8 cellular contexts compared by ENCODE assay signal in the genomic region with DNA sequence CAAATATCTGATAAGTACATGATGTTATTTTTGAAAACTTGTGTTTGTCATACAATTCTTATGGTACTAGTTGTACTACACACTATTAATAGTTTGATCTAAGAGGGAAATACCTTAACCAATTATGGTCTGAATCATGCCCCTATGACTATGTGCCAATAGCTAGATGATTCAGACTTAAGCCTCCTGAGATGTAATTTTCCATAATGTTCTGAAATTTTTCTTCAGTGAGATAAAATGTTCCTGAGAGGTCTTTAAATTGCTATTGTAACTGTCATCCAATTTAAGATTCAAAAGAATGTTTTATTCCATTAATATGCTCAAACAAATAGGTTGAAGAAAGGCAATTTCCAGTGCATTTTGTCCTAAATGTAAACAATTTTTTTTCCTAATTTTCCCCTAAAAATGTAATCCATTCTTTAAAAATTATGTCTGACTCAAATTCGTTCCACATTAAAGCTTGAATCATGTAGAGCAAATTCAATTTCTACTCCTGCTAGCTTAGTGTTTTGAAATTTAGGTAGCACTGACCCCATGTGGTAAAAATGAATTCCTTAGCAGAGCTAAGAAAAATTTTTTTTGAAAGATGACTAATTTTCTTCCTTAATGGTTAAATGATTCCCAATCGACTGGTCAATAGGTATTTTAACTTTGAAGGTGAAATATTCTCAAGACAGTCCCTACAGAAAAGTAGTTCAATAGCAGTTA. TPM values are rescaled to one million over a fixed set of nuclear protein-coding genes. Genes with fewer than 3 reads are reported as not detected.
DNase-seq lines count a peak whose midpoint lies in the region; ATAC-seq and TF ChIP-seq lines count a peak whose summit lies in the region.

No MANE protein-coding gene starts in this region.

- peaks cover 3% of the 10 kb centered on the region for H3K4me1 ChIP-seq in mammary epithelial cell (ENCODE audit: insufficient read depth, low read length)

- TF ChIP-seq RAD21 in neural cell (conservative IDR thresholded peaks at IDR 0.05) = peak; percentile 61

- CTCF ChIA-PET in mammary epithelial cell (lab: Charles Lee; ENCODE audit: low non-redundant PET) = interaction anchor here (0.8 to 1.3 kb wide), 3 partner anchors 92 to 713 kb away, joined by 4 to 8 read pairs (median 5); no protein-coding TSS in a partner anchor

- H4K20me1 ChIP-seq in mammary epithelial cell (ENCODE audit: insufficient read depth, low read length) (no peaks in the 10 kb centered on the region), neural cell (ENCODE audit: insufficient read depth) (no peaks in the 10 kb centered on the region)

- H3K9me2 ChIP-seq in neural cell (ENCODE audit: insufficient read depth, low read length) = no peaks in the 10 kb centered on the region

- in situ Hi-C loops in mammary epithelial cell (cut with MboI; ENCODE audit: low sequenced_read_pairs in 2 of 2) = loop anchor here in 1 of 2 donors (25.0 kb wide), 1 partner anchor 315 kb away; no protein-coding TSS in a partner anchor

- H3K9ac ChIP-seq in mammary epithelial cell (ENCODE audit: insufficient read depth, low read length) (no peak overlapping the region), neural cell (ENCODE audit: low read length) (no peak overlapping the region)

- DNase-seq in ELR (ENCODE audit: low read depth) (peak; percentile 79), mammary epithelial cell (peak; percentile 68), NCI-H2227 (lab: John Stamatoyannopoulos, UW; ENCODE audit: unreplicated experiment) (no peak), posterior vena cava (ENCODE audit: low spot score) (no peak), NCI-H2171 treated with DMSO at 0.1 percent for 48 hours (lab: John Stamatoyannopoulos, UW) (no peak)

- TF ChIP-seq EP300 in neural cell (conservative IDR thresholded peaks at IDR 0.05; ENCODE audit: poor library complexity, severe bottlenecking) = no peak

- BruUV-seq in mammary epithelial cell (replicated peaks; lab: Mats Ljungman, UMichigan) = no TSS peak

- intact Hi-C loops in mammary epithelial cell (cut with micrococcal nuclease) (loop anchor here (1.0 to 2.0 kb wide), 4 partner anchors 49 to 1006 kb away; a partner anchor contains a TSS), posterior vena cava (cut with DNase I) (no loop called here)

- H3K4me3 ChIP-seq in mammary epithelial cell (replicated peaks in 1 of 3; ENCODE audit: insufficient read depth in 1 of 3, low read depth in 2 of 3, low read length in 3 of 3) = no peak overlapping the region
- H3K4me3 ChIP-seq in neural cell (ENCODE audit: low read length) = no peak overlapping the region

- dilution Hi-C loops in mammary epithelial cell (cut with HindIII; ENCODE audit: low sequenced_read_pairs) = no loop called here

- 0% methylated on average over 2 of the region's 2 CpGs for WGBS in mammary epithelial cell (ENCODE audit: low coverage, missing lambda C conversion rate)

- H3F3A ChIP-seq in neural cell (ENCODE audit: insufficient read depth, low read length, poor library complexity, severe bottlenecking) = no peaks in the 10 kb centered on the region

- H3K9me3 ChIP-seq in mammary epithelial cell (replicated peaks; ENCODE audit: insufficient read depth, low read length) (no peaks in the 10 kb centered on the region), neural cell (ENCODE audit: low read length) (no peaks in the 10 kb centered on the region)

- TF ChIP-seq CTCF in mammary epithelial cell (conservative IDR thresholded peaks at IDR 0.05 in 1 of 2, IDR thresholded peaks at IDR 0.05 in 1 of 2; ENCODE audit: extremely low read depth in 1 of 2, insufficient read depth in 1 of 2, low read depth in 1 of 2, low read length in 2 of 2) = peak; percentile 34 to 57
- peak; percentile 57 for TF ChIP-seq CTCF in neural cell (IDR thresholded peaks at IDR 0.05; ENCODE audit: poor library complexity, severe bottlenecking)

- H3K4me2 ChIP-seq in mammary epithelial cell (ENCODE audit: insufficient read depth, low read depth, low read length) (peak overlapping the region; percentile 32), neural cell (ENCODE audit: low read length) (no peak overlapping the region)

- H3K27me3 ChIP-seq in mammary epithelial cell (ENCODE audit: insufficient read depth, low read length) = no peaks in the 10 kb centered on the region
- H3K27me3 ChIP-seq in neural cell (ENCODE audit: insufficient read depth, low read depth, low read length) = no peaks in the 10 kb centered on the region

- H3K79me2 ChIP-seq in mammary epithelial cell (ENCODE audit: insufficient read depth, low read length) = no peaks in the 10 kb centered on the region
- no peaks in the 10 kb centered on the region for H3K79me2 ChIP-seq in neural cell (replicated peaks; ENCODE audit: insufficient read depth, low read length)

- H3K36me3 ChIP-seq in mammary epithelial cell (ENCODE audit: insufficient read depth, low read length) = no peaks in the 10 kb centered on the region
- H3K36me3 ChIP-seq in neural cell (ENCODE audit: insufficient read depth, low read length) = no peaks in the 10 kb centered on the region

- H2AFZ ChIP-seq in mammary epithelial cell (ENCODE audit: low read depth, low read length) (no peak overlapping the region), neural cell (ENCODE audit: low read depth, low read length) (no peak overlapping the region)

- H3K27ac ChIP-seq in mammary epithelial cell (ENCODE audit: insufficient read depth, low read depth, low read length) (peak overlapping the region; percentile 43), neural cell (ENCODE audit: low read length) (no peak overlapping the region)

- ATAC-seq in HG03565 (IDR thresholded peaks at IDR 0.05; ENCODE audit: unreplicated experiment) (peak; percentile 52), HG03457 (IDR thresholded peaks at IDR 0.05; ENCODE audit: unreplicated experiment) (no peak)

TF ChIP-seq in neural cell, 6 proteins besides CTCF, POLR2A, EP300 and RAD21:
- TF ChIP-seq MXI1 (conservative IDR thresholded peaks at IDR 0.05; ENCODE audit: poor library complexity, severe bottlenecking) (no peak), TAF1 (IDR thresholded peaks at IDR 0.05; ENCODE audit: low read depth) (no peak), SMC3 (conservative IDR thresholded peaks at IDR 0.05; ENCODE audit: poor library complexity) (peak; percentile 51), POLR2AphosphoS5 (IDR thresholded peaks at IDR 0.05) (no peak), EZH2 (IDR thresholded peaks at IDR 0.05; ENCODE audit: borderline replicate concordance, insufficient read depth, low read length, poor library complexity, severe bottlenecking) (no peak)
- TF ChIP-seq, protein P1, sequence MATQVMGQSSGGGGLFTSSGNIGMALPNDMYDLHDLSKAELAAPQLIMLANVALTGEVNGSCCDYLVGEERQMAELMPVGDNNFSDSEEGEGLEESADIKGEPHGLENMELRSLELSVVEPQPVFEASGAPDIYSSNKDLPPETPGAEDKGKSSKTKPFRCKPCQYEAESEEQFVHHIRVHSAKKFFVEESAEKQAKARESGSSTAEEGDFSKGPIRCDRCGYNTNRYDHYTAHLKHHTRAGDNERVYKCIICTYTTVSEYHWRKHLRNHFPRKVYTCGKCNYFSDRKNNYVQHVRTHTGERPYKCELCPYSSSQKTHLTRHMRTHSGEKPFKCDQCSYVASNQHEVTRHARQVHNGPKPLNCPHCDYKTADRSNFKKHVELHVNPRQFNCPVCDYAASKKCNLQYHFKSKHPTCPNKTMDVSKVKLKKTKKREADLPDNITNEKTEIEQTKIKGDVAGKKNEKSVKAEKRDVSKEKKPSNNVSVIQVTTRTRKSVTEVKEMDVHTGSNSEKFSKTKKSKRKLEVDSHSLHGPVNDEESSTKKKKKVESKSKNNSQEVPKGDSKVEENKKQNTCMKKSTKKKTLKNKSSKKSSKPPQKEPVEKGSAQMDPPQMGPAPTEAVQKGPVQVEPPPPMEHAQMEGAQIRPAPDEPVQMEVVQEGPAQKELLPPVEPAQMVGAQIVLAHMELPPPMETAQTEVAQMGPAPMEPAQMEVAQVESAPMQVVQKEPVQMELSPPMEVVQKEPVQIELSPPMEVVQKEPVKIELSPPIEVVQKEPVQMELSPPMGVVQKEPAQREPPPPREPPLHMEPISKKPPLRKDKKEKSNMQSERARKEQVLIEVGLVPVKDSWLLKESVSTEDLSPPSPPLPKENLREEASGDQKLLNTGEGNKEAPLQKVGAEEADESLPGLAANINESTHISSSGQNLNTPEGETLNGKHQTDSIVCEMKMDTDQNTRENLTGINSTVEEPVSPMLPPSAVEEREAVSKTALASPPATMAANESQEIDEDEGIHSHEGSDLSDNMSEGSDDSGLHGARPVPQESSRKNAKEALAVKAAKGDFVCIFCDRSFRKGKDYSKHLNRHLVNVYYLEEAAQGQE (IDR thresholded peaks at IDR 0.05; ENCODE audit: borderline replicate concordance) = no peak

RNA-seq across cellular contexts. Expression of a gene that starts 49.1 kb away (rescaled TPM):
- 10 to 100 TPM; 11.3 to 20.6 TPM for total RNA-seq in mammary epithelial cell
- polyA plus RNA-seq in mammary epithelial cell = 2.8 TPM
- 23.7 TPM for polyA minus RNA-seq in mammary epithelial cell
- polyA plus RNA-seq in neural cell = 2.7 and 3.6 TPM in 2 replicates
- 8.5 and 15.7 TPM in 2 replicates for polyA minus RNA-seq in neural cell
- total RNA-seq in posterior vena cava = 10 to 100 TPM; 36.7 to 46.4 TPM

Comparison
In these comparisons a context has a peak if more than half of its experiments do, and no peak if none do; other contexts are left out.
1. DNase-seq: peak in ELR (single experiment) and mammary epithelial cell (single experiment); none in NCI-H2227 (single experiment), posterior vena cava (single experiment) and NCI-H2171 treated with DMSO at 0.1 percent for 48 hours (single experiment).